In genomic region chr6:84514089-84514971, GRCh38 we compare ENCODE assay signal across 16 cellular contexts.
DNase-seq lines count a peak whose midpoint lies in the region; ATAC-seq and TF ChIP-seq lines count a peak whose summit lies in the region.
"Had no signal": no experiment of that assay in that cellular context is flagged by ENCODE, and none has a peak within 500 bp of the region (broad histone marks: within the 10 kb centered on the region; RNA-seq: fewer than 3 reads in every experiment).

No MANE protein-coding gene starts in this region.

- no peaks in the 10 kb centered on the region for H3K36me3 ChIP-seq in ascending aorta
- H3K36me3 ChIP-seq in aorta (ENCODE audit: control insufficient read depth in 1 of 2, insufficient read depth in 2 of 2, low read length in 1 of 2): no peaks in the 10 kb centered on the region
- H3K36me3 ChIP-seq: BE2C, MG63, SJSA1 had no signal

- H3K27ac Mint-ChIP-seq in mesothelial cell of epicardium: peak overlapping the region; percentile 30
- H3K27ac Mint-ChIP-seq: CD4-positive, alpha-beta T cell had no signal

- H3K9me3 Mint-ChIP-seq in mesothelial cell of epicardium: no peaks in the 10 kb centered on the region
- H3K9me3 Mint-ChIP-seq: CD4-positive, alpha-beta T cell had no signal

- intact Hi-C loops in ascending aorta (cut with DNase I) (loop anchor here (5.0 kb wide), 2 partner anchors 52 to 87 kb away; no protein-coding TSS in a partner anchor), aorta (cut with DNase I) (loop anchor here (5.0 to 10.0 kb wide), 4 partner anchors 47 to 250 kb away; partner anchors contain the start of gene TBX18 (in 2 of the 2)), head of caudate nucleus (cut with DNase I) (no loop called here)

- peaks cover 50% of the 10 kb centered on the region for H3K4me1 Mint-ChIP-seq in mesothelial cell of epicardium

- TF ChIP-seq CTCF in ascending aorta (IDR thresholded peaks at IDR 0.05): no peak
- TF ChIP-seq CTCF in mesothelial cell of epicardium (IDR thresholded peaks at IDR 0.05; ENCODE audit: unreplicated experiment): no peak
- no peak for TF ChIP-seq CTCF in GM20000 (IDR thresholded peaks at IDR 0.05; ENCODE audit: extremely low read depth, missing control alignments)

- no peaks in the 10 kb centered on the region for H3K27me3 ChIP-seq in ascending aorta
- H3K27me3 ChIP-seq in aorta (ENCODE audit: control insufficient read depth in 1 of 2, insufficient read depth in 2 of 2, low read length in 1 of 2): no peaks in the 10 kb centered on the region
- H3K27me3 ChIP-seq: BE2C, MG63, SJSA1 had no signal

- no peak overlapping the region for H3K4me3 Mint-ChIP-seq in mesothelial cell of epicardium
- H3K4me3 Mint-ChIP-seq: CD4-positive, alpha-beta T cell had no signal

- DNase-seq in NCI-H1436 (lab: John Stamatoyannopoulos, UW): peak; percentile 7
- DNase-seq in ascending aorta (ENCODE audit: low spot score in 2 of 2): no peak
- no peak for DNase-seq in mesothelial cell of epicardium (ENCODE audit: low spot score in 2 of 2, unreplicated experiment in 2 of 2)
- no peak for DNase-seq in aorta
- no peak for DNase-seq in G401 (ENCODE audit: low spot score)
- DNase-seq in GM20000 (ENCODE audit: low spot score): no peak
- DNase-seq in head of caudate nucleus: no peak
- DNase-seq: BE2C; CD4-positive, alpha-beta T cell; DMS53; H7; MG63; NCI-H1092 treated with DMSO at 0.1 percent for 48 hours; NCI-H1694 treated with DMSO at 0.1 percent for 48 hours; NCI-H446 had no signal

- H3K27ac ChIP-seq in ascending aorta: peak overlapping the region; percentile 68 to 73
- H3K27ac ChIP-seq in aorta (ENCODE audit: low read depth in 1 of 2, low read length in 2 of 2): peak overlapping the region; percentile 78 to 96
- H3K27ac ChIP-seq: SJSA1 had no signal

- H3K9me3 ChIP-seq in ascending aorta (no peaks in the 10 kb centered on the region), aorta (ENCODE audit: control insufficient read depth, low read length) (no peaks in the 10 kb centered on the region)
- H3K9me3 ChIP-seq: BE2C, MG63, SJSA1 had no signal

- peaks cover 6% of the 10 kb centered on the region for H3K27me3 Mint-ChIP-seq in mesothelial cell of epicardium (ENCODE audit: low read depth)
- H3K27me3 Mint-ChIP-seq: CD4-positive, alpha-beta T cell had no signal

- WGBS in aorta, 2 donors: 3 to 7% methylated on average over 5 of the region's 5 CpGs

- H3K4me1 ChIP-seq in ascending aorta: peaks cover 0 to 27% of the 10 kb centered on the region in 2 donors
- H3K4me1 ChIP-seq in aorta (ENCODE audit: control insufficient read depth in 1 of 2, insufficient read depth in 2 of 2, low read length in 2 of 2): peaks cover 3 to 6% of the 10 kb centered on the region in 2 donors
- H3K4me1 ChIP-seq: BE2C had no signal

- peak overlapping the region in 1 of 2 donors; percentile 28 for H3K4me3 ChIP-seq in ascending aorta
- H3K4me3 ChIP-seq in aorta (ENCODE audit: low read length in 2 of 2): peak overlapping the region in 1 of 2 donors; percentile 79
- H3K4me3 ChIP-seq: MG63, SJSA1 had no signal

- no peak for ATAC-seq in aorta (ENCODE audit: low FRiP score)

- no peaks in the 10 kb centered on the region for H3K36me3 Mint-ChIP-seq in mesothelial cell of epicardium

- in situ Hi-C loops in G401 (cut with HindIII; ENCODE audit: low sequenced_read_pairs): no loop called here
